Comparison of ENCODE assay signal across 10 cellular contexts in the genomic region with DNA sequence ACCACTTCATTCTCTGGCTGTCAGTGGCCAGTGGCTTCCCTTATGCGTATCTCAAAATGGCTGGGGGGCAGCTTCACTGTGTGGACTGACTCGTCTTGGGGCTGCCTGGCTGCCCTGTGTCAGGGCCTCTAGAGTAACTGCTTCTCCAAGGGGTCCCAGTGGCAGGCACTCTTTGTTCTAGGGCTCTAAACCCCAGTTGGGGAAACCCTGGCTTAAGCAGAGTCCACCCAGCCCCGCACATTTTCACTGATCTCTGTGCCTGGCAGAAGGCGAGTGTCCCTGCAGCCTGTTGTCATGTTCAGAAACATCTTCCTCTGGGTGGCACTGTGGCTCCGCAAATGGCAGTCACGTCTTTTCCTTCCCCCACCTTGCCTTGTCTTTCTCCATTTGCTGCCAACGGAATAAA. TPM values are rescaled to one million over a fixed set of nuclear protein-coding genes. Genes with fewer than 3 reads are reported as not detected.
DNase-seq lines count a peak whose midpoint lies in the region; ATAC-seq lines count a peak whose summit lies in the region.
"Had no signal": no experiment of that assay in that cellular context is flagged by ENCODE, and none has a peak within 500 bp of the region (broad histone marks: within the 10 kb centered on the region; RNA-seq: fewer than 3 reads in every experiment).

No MANE protein-coding gene starts in this region.

- no peak overlapping the region for H3K27ac Mint-ChIP-seq in activated CD8-positive, alpha-beta memory T cell treated with anti-CD3 and anti-CD28 coated beads, Interleukin-2, amount 10 ng/mL, durations not matched to agents 7 days and 5 days
- H3K27ac Mint-ChIP-seq in stimulated activated memory B cell treated with anti-CD40 and anti-IgM and Interleukin-4, amounts not matched to agents 10 μg/mL and 1 μg/mL and 100 μg/mL, for 72 hours = no peak overlapping the region

- CTCF ChIA-PET in activated CD8-positive, alpha-beta memory T cell treated with anti-CD3 and anti-CD28 coated beads, Interleukin-2, amount 10 ng/mL, durations not matched to agents 7 days and 5 days (lab: Charles Lee) = interaction anchor here (0.9 to 1.4 kb wide), 2 partner anchors 61 to 189 kb away, joined by 4 read pairs; partner anchors contain the start of gene NBDY

- no peaks in the 10 kb centered on the region for H3K27me3 Mint-ChIP-seq in activated CD8-positive, alpha-beta memory T cell treated with anti-CD3 and anti-CD28 coated beads, Interleukin-2, amount 10 ng/mL, durations not matched to agents 7 days and 5 days
- H3K27me3 Mint-ChIP-seq in stimulated activated memory B cell treated with anti-CD40 and anti-IgM and Interleukin-4, amounts not matched to agents 10 μg/mL and 1 μg/mL and 100 μg/mL, for 72 hours = no peaks in the 10 kb centered on the region

- H3K4me3 Mint-ChIP-seq in activated CD8-positive, alpha-beta memory T cell treated with anti-CD3 and anti-CD28 coated beads, Interleukin-2, amount 10 ng/mL, durations not matched to agents 7 days and 5 days = no peak overlapping the region
- H3K4me3 Mint-ChIP-seq in stimulated activated memory B cell treated with anti-CD40 and anti-IgM and Interleukin-4, amounts not matched to agents 10 μg/mL and 1 μg/mL and 100 μg/mL, for 72 hours = no peak overlapping the region

- H3K36me3 Mint-ChIP-seq in activated CD8-positive, alpha-beta memory T cell treated with anti-CD3 and anti-CD28 coated beads, Interleukin-2, amount 10 ng/mL, durations not matched to agents 7 days and 5 days = peaks cover 7% of the 10 kb centered on the region
- peaks cover 29% of the 10 kb centered on the region for H3K36me3 Mint-ChIP-seq in stimulated activated memory B cell treated with anti-CD40 and anti-IgM and Interleukin-4, amounts not matched to agents 10 μg/mL and 1 μg/mL and 100 μg/mL, for 72 hours

- peak; percentile 45 for DNase-seq in Ammon's horn (ENCODE audit: low spot score)
- DNase-seq in activated CD8-positive, alpha-beta memory T cell treated with anti-CD3 and anti-CD28 coated beads, Interleukin-2, amount 10 ng/mL, durations not matched to agents 7 days and 5 days = peak; percentile 47
- peak in 26 of 51 donors; percentile 1 to 81 (median 40) for DNase-seq in hypothalamus (lab: John Stamatoyannopoulos, UW)
- no peak for DNase-seq in SW 1271 (lab: John Stamatoyannopoulos, UW)
- DNase-seq in cortex of kidney (lab: John Stamatoyannopoulos, UW) = no peak
- DNase-seq in NK-92 treated with Interleukin-12 subunit alpha and Interleukin-12 subunit beta, amount 100 ng/mL, for 24 hours (lab: John Stamatoyannopoulos, UW) = no peak
- DNase-seq: Calu3, NCI-H345 had no signal

- peak; percentile 52 for ATAC-seq in GM21360 (IDR thresholded peaks at IDR 0.05; ENCODE audit: unreplicated experiment)
- no peak for ATAC-seq in activated CD8-positive, alpha-beta memory T cell treated with anti-CD3 and anti-CD28 coated beads, Interleukin-2, amount 10 ng/mL, durations not matched to agents 7 days and 5 days
- ATAC-seq in stimulated activated memory B cell treated with anti-CD40 and anti-IgM and Interleukin-4, amounts not matched to agents 10 μg/mL and 1 μg/mL and 100 μg/mL, for 72 hours = no peak

- H3K9me3 Mint-ChIP-seq in activated CD8-positive, alpha-beta memory T cell treated with anti-CD3 and anti-CD28 coated beads, Interleukin-2, amount 10 ng/mL, durations not matched to agents 7 days and 5 days (ENCODE audit: low read depth) = no peaks in the 10 kb centered on the region
- no peaks in the 10 kb centered on the region for H3K9me3 Mint-ChIP-seq in stimulated activated memory B cell treated with anti-CD40 and anti-IgM and Interleukin-4, amounts not matched to agents 10 μg/mL and 1 μg/mL and 100 μg/mL, for 72 hours

- peaks cover 16% of the 10 kb centered on the region for H3K4me1 Mint-ChIP-seq in activated CD8-positive, alpha-beta memory T cell treated with anti-CD3 and anti-CD28 coated beads, Interleukin-2, amount 10 ng/mL, durations not matched to agents 7 days and 5 days
- H3K4me1 Mint-ChIP-seq in stimulated activated memory B cell treated with anti-CD40 and anti-IgM and Interleukin-4, amounts not matched to agents 10 μg/mL and 1 μg/mL and 100 μg/mL, for 72 hours = peaks cover 40% of the 10 kb centered on the region

RNA-seq across cellular contexts. Expression of gene NBDY, which starts 59.7 kb away (rescaled TPM):
- 10 to 100 TPM; 30.4 to 40.1 TPM for total RNA-seq in activated CD8-positive, alpha-beta memory T cell treated with anti-CD3 and anti-CD28 coated beads, Interleukin-2, amount 10 ng/mL, durations not matched to agents 7 days and 5 days

Comparison
In these comparisons a context has a peak if more than half of its experiments do, and no peak if none do; other contexts are left out.
1. DNase-seq: peak in Ammon's horn (single experiment), activated CD8-positive, alpha-beta memory T cell treated with anti-CD3 and anti-CD28 coated beads, Interleukin-2, amount 10 ng/mL, durations not matched to agents 7 days and 5 days (single experiment) and hypothalamus (26 of 51); none in SW 1271 (0 of 2), cortex of kidney (single experiment) and NK-92 treated with Interleukin-12 subunit alpha and Interleukin-12 subunit beta, amount 100 ng/mL, for 24 hours (single experiment).